In the genomic region with DNA sequence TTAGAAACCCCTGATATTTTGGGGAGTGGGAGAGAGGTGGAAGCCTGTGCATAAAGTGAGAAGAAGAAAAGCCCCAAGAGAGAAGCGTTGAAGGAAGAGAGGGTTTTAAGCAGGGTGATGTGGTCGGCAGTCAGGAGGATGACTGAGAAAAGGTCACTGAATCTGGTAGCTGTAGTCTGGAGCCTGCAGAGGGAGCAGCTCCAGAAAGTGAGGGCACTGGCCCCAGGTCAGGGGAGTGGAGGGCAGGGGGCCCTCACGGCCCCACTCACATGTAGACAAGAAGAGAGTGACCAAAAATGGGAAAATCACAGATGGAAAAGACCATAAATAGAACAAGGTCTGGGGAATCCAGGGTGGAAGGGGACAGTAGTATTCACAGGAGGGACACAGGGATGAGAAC, we compare ENCODE assay signal across 23 cellular contexts.
DNase-seq lines count a peak whose midpoint lies in the region; ATAC-seq, FAIRE-seq and TF ChIP-seq lines count a peak whose summit lies in the region.
"Had no signal": no experiment of that assay in that cellular context is flagged by ENCODE, and none has a peak within 500 bp of the region (broad histone marks: within the 10 kb centered on the region; RNA-seq: fewer than 3 reads in every experiment).

No MANE protein-coding gene starts in this region.

- H4K5ac ChIP-seq in H1 (ENCODE audit: insufficient read length, low read depth, low read length) = no peak overlapping the region

- no peak overlapping the region for H3K14ac ChIP-seq in H1 (ENCODE audit: insufficient read length)

- peaks cover 8% of the 10 kb centered on the region for H3K4me1 Mint-ChIP-seq in progenitor cell of endocrine pancreas (ENCODE audit: low read depth)

- H2BK12ac ChIP-seq in H1 (ENCODE audit: low read depth, low read length) = no peak overlapping the region

- no peaks in the 10 kb centered on the region for H3K27me3 ChIP-seq in HCT116 (ENCODE audit: insufficient read depth, low read length)
- no peaks in the 10 kb centered on the region for H3K27me3 ChIP-seq in H1 (replicated peaks in 1 of 4; ENCODE audit: control insufficient read depth in 3 of 4, extremely low read depth in 1 of 4, insufficient read depth in 3 of 4, low read length in 3 of 4)
- H3K27me3 ChIP-seq: dorsolateral prefrontal cortex, MG63, pancreas, right lobe of liver had no signal

- H3K4me2 ChIP-seq in HCT116 (ENCODE audit: low read length) = no peak overlapping the region
- no peak overlapping the region for H3K4me2 ChIP-seq in H1 (ENCODE audit: insufficient read depth in 1 of 2, low read depth in 2 of 2, low read length in 2 of 2)

- CTCF ChIA-PET in HCT116 (lab: Charles Lee) (no interaction called here), H1 (lab: Charles Lee; ENCODE audit: partially characterized antibody) (interaction anchor here (0.6 to 3.6 kb wide), 12 partner anchors 10 to 216 kb away, joined by 3 to 18 read pairs (median 4); no protein-coding TSS in a partner anchor)

- RAD21 ChIA-PET in HCT116 (lab: Charles Lee; ENCODE audit: low non-redundant PET in 1 of 2, low total read pairs in 2 of 2, uncharacterized antibody in 2 of 2, unreplicated experiment in 2 of 2) = no interaction called here

- peak overlapping the region; percentile 82 for H3K27ac Mint-ChIP-seq in progenitor cell of endocrine pancreas

- DNase-seq in GM12864 (ENCODE audit: low read depth) = no peak
- DNase-seq in HCT116 (ENCODE audit: low read depth, low spot score) = no peak
- DNase-seq in H1 (ENCODE audit: low read depth in 1 of 2, low spot score in 2 of 2) = no peak
- no peak for DNase-seq in progenitor cell of endocrine pancreas (ENCODE audit: low spot score, unreplicated experiment)
- DNase-seq in activated CD4-positive, alpha-beta T cell treated with anti-CD3 and anti-CD28 coated beads, Interleukin-2, amount 50 U/mL, for 1 hour = no peak
- DNase-seq: activated CD8-positive, alpha-beta memory T cell treated with anti-CD3 and anti-CD28 coated beads, Interleukin-2, amount 50 U/mL, for 48 hours; activated gamma-delta T cell treated with Interleukin-2 at 50 U/mL for 16 hours; caudate nucleus; dorsolateral prefrontal cortex; foreskin fibroblast; left ventricle myocardium superior; MG63; NCI-H1436; NCI-H2171; pancreas; right lobe of liver; SHP77; stimulated activated CD4-positive, alpha-beta T cell treated with anti-CD3 and anti-CD28 coated beads, Interleukin-15, amount 100 ng/mL, for 24 hours had no signal

- H3K4ac ChIP-seq in H1 (replicated peaks; ENCODE audit: insufficient read length, low read depth, low read length) = no peak overlapping the region

- no peaks in the 10 kb centered on the region for H4K20me1 ChIP-seq in HCT116 (ENCODE audit: insufficient read depth)
- H4K20me1 ChIP-seq in H1 (replicated peaks in 1 of 2; ENCODE audit: control insufficient read depth in 1 of 2, insufficient read depth in 2 of 2, low read length in 2 of 2) = peaks cover 0 to 2% of the 10 kb centered on the region in 2 experiments

- peak; percentile 42 for TF ChIP-seq CTCF in GM12864 (IDR thresholded peaks at IDR 0.05; ENCODE audit: low read depth, low read length, missing control alignments)
- TF ChIP-seq CTCF in HCT116 (IDR thresholded peaks at IDR 0.05 in 2 of 3, conservative IDR thresholded peaks at IDR 0.05 in 1 of 3; ENCODE audit: borderline replicate concordance in 1 of 3, insufficient read depth in 1 of 3, low read depth in 2 of 3, low read length in 2 of 3) = peak in 2 of 3 experiments; percentile 15 to 26; a peak in 3 of 6 replicates
- TF ChIP-seq CTCF in H1 (IDR thresholded peaks at IDR 0.05; ENCODE audit: control extremely low read depth in 1 of 3, insufficient read depth in 1 of 3, low read depth in 1 of 3, low read length in 3 of 3) = peak; percentile 33 to 42 (median 41); a peak in 3 of 4 replicates
- peak; percentile 23 for TF ChIP-seq CTCF in progenitor cell of endocrine pancreas (IDR thresholded peaks at IDR 0.05; ENCODE audit: unreplicated experiment)

- ATAC-seq in HCT116 (peak; percentile 51; the same call in 1 of the 2 replicates), HG02973 (IDR thresholded peaks at IDR 0.05; ENCODE audit: unreplicated experiment) (no peak), HG03442 (IDR thresholded peaks at IDR 0.05; ENCODE audit: unreplicated experiment) (no peak)
- ATAC-seq: left ventricle myocardium superior had no signal

- H4K91ac ChIP-seq in H1 (replicated peaks; ENCODE audit: insufficient read length, low read length) = no peak overlapping the region

- H3K36me3 Mint-ChIP-seq in progenitor cell of endocrine pancreas (ENCODE audit: insufficient read depth) = peaks cover 27% of the 10 kb centered on the region

- H2BK20ac ChIP-seq in H1 (ENCODE audit: low read length) = no peak overlapping the region

- POLR2A ChIA-PET in HCT116 (lab: Charles Lee) (no interaction called here), H1 (lab: Charles Lee; ENCODE audit: partially characterized antibody) (no interaction called here)

- no peak overlapping the region for H3K56ac ChIP-seq in H1 (replicated peaks; ENCODE audit: insufficient read length, low read depth, low read length)

- no peak overlapping the region for H3K4me3 ChIP-seq in GM12864 (ENCODE audit: low read depth, low read length)
- no peak overlapping the region for H3K4me3 ChIP-seq in HCT116 (replicated peaks in 1 of 2; ENCODE audit: low read depth in 1 of 2, low read length in 2 of 2)
- no peak overlapping the region for H3K4me3 ChIP-seq in H1 (ENCODE audit: extremely low read depth in 1 of 4, insufficient read depth in 2 of 4, low read depth in 3 of 4, low read length in 4 of 4)
- H3K4me3 ChIP-seq: dorsolateral prefrontal cortex, MG63, pancreas, right lobe of liver, thoracic aorta had no signal

- H2AFZ ChIP-seq in HCT116 (ENCODE audit: low read depth, low read length, poor library complexity, severe bottlenecking) (no peak overlapping the region), H1 (ENCODE audit: low read length) (no peak overlapping the region)

- H3K4me1 ChIP-seq in HCT116 (ENCODE audit: control insufficient read depth in 1 of 2, insufficient read depth in 2 of 2, low read length in 2 of 2) (peaks cover 0 to 10% of the 10 kb centered on the region in 2 experiments; a peak in 1 of 4 replicates), H1 (replicated peaks in 1 of 4; ENCODE audit: control insufficient read depth in 3 of 4, insufficient read depth in 4 of 4, low read length in 3 of 4) (no peaks in the 10 kb centered on the region)
- H3K4me1 ChIP-seq: pancreas, right lobe of liver had no signal

- no peak overlapping the region for H3K4me3 Mint-ChIP-seq in progenitor cell of endocrine pancreas (ENCODE audit: low read depth)

- BruUV-seq in HCT116 (replicated peaks; lab: Mats Ljungman, UMichigan) = no TSS peak

- H3K79me2 ChIP-seq in HCT116 (ENCODE audit: insufficient read depth, low read length) = no peaks in the 10 kb centered on the region
- H3K79me2 ChIP-seq in H1 (ENCODE audit: control insufficient read depth in 1 of 2, insufficient read depth in 2 of 2, low read length in 2 of 2) = no peaks in the 10 kb centered on the region

- H2BK5ac ChIP-seq in H1 (ENCODE audit: low read depth, low read length) = no peak overlapping the region

- no peaks in the 10 kb centered on the region for H3K79me1 ChIP-seq in H1 (ENCODE audit: low read depth, low read length)

- H3K23me2 ChIP-seq in H1 (ENCODE audit: low read depth, low read length) = no peaks in the 10 kb centered on the region

- no peak overlapping the region for H2BK120ac ChIP-seq in H1 (replicated peaks; ENCODE audit: low read depth, low read length)

- H4K8ac ChIP-seq in H1 (ENCODE audit: extremely low read depth, insufficient read depth, low read length) = no peak overlapping the region

- no peak overlapping the region for H3K27ac ChIP-seq in HCT116 (ENCODE audit: low read depth, low read length)
- H3K27ac ChIP-seq in H1 (ENCODE audit: low read depth, low read length) = no peak overlapping the region
- H3K27ac ChIP-seq: epithelial cell of prostate, HL-60, pancreas, right lobe of liver, thoracic aorta had no signal

- H3K23ac ChIP-seq in H1 (ENCODE audit: insufficient read length) = no peak overlapping the region

- H3K9ac ChIP-seq in HCT116 (ENCODE audit: low read length) (no peak overlapping the region), H1 (replicated peaks in 1 of 4; ENCODE audit: extremely low read depth in 1 of 4, low read depth in 3 of 4, low read length in 3 of 4) (no peak overlapping the region)

- TF ChIP-seq RAD21 in HCT116 (IDR thresholded peaks at IDR 0.05; ENCODE audit: low read depth) (no peak), H1 (IDR thresholded peaks at IDR 0.05 in 1 of 2, conservative IDR thresholded peaks at IDR 0.05 in 1 of 2; ENCODE audit: low read depth in 2 of 2, low read length in 2 of 2) (peak in 1 of 2 experiments; percentile 40; a peak in 1 of 4 replicates)

- H3K9me3 ChIP-seq in HCT116 (ENCODE audit: control insufficient read depth in 1 of 2, insufficient read depth in 1 of 2, low read depth in 1 of 2, low read length in 2 of 2) (no peaks in the 10 kb centered on the region), H1 (ENCODE audit: insufficient read depth in 2 of 2, low read depth in 1 of 2, low read length in 1 of 2) (0 out of 4 replicates have a peak, but pooled peaks cover 0 to under 1% of the 10 kb centered on the region in 2 experiments)
- H3K9me3 ChIP-seq: pancreas, right lobe of liver, thoracic aorta had no signal

- H3K18ac ChIP-seq in H1 (ENCODE audit: extremely low read depth, low read length) = no peak overlapping the region

- intact Hi-C loops in HCT116 (cut with micrococcal nuclease) = no loop called here

- no peak for TF ChIP-seq EP300 in H1 (IDR thresholded peaks at IDR 0.05; ENCODE audit: borderline replicate concordance in 1 of 2, low read depth in 2 of 2, low read length in 2 of 2)

- H3K36me3 ChIP-seq in HCT116 (ENCODE audit: control insufficient read depth in 1 of 2, insufficient read depth in 2 of 2, low read length in 2 of 2) (no peaks in the 10 kb centered on the region), H1 (ENCODE audit: control insufficient read depth in 2 of 4, insufficient read depth in 4 of 4, low read length in 3 of 4) (no peaks in the 10 kb centered on the region)
- H3K36me3 ChIP-seq: pancreas, right lobe of liver, thoracic aorta had no signal

- H3K9me2 ChIP-seq in HCT116 (ENCODE audit: insufficient read depth) = no peaks in the 10 kb centered on the region

- TF ChIP-seq POLR2A in HCT116 (IDR thresholded peaks at IDR 0.05; ENCODE audit: borderline replicate concordance, extremely low read depth, insufficient read depth, insufficient read length) (no peak), H1 (IDR thresholded peaks at IDR 0.05; ENCODE audit: control extremely low read depth in 1 of 2, low read depth in 2 of 2, low read length in 2 of 2) (no peak)

- peaks cover 16% of the 10 kb centered on the region for H3K9me3 Mint-ChIP-seq in progenitor cell of endocrine pancreas (ENCODE audit: low read depth)

- 73% methylated on average over 3 of the region's 3 CpGs; no CpG with 5 or more reads in 1 of the 2 experiments for WGBS in H1 (ENCODE audit: extremely low coverage in 1 of 2, insufficient coverage in 1 of 2, insufficient read length in 1 of 2, insufficient replicate concordance in 2 of 2, low coverage in 1 of 2, low lambda C conversion rate in 2 of 2, missing lambda C conversion rate in 1 of 2), 2 experiments

- no peaks in the 10 kb centered on the region for H3K27me3 Mint-ChIP-seq in progenitor cell of endocrine pancreas

- FAIRE-seq in H1 (lab: Jason Lieb, UNC) = no peak
- FAIRE-seq: pancreas had no signal

- H2BK15ac ChIP-seq in H1 (ENCODE audit: low read length) = no peak overlapping the region

- no peak overlapping the region for H2AK5ac ChIP-seq in H1 (ENCODE audit: low read depth, low read length)
